ENCODE assay signal across 8 cellular contexts in genomic region chr16:70332728-70333127, GRCh38. TPM values are rescaled to one million over a fixed set of nuclear protein-coding genes. Genes with fewer than 3 reads are reported as not detected.
A peak's percentile ranks its signal among the peaks of the same experiment; 100 is the strongest.
DNase-seq lines count a peak whose midpoint lies in the region; ATAC-seq, FAIRE-seq and TF ChIP-seq lines count a peak whose summit lies in the region.
"Not testable (repeated sequence)": the region's sequence is repeated elsewhere in the genome, so short reads cannot be mapped to it uniquely, and the experiment has no call there.

No MANE protein-coding gene starts in this region.

- not testable (repeated sequence) for H3K14ac ChIP-seq in trophoblast cell (ENCODE audit: low read length)

- peak overlapping the region; percentile 44 for H2BK5ac ChIP-seq in trophoblast cell (ENCODE audit: low read depth, low read length, poor library complexity)

- not testable (repeated sequence) for H4K20me1 ChIP-seq in GM23338 (replicated peaks; ENCODE audit: insufficient read depth); K562 (replicated peaks; ENCODE audit: control insufficient read depth, insufficient read depth, low read length)

- not testable (repeated sequence) for H2AK5ac ChIP-seq in trophoblast cell (ENCODE audit: low read length)

- H3K27ac ChIP-seq in 22Rv1: 0 out of 2 replicates have a peak overlapping the region, but pooled peaks have one; percentile 4
- H3K27ac ChIP-seq in GM23338 (ENCODE audit: low read depth); K562 (ENCODE audit: extremely low read depth, low read depth, low read length); endodermal cell (ENCODE audit: low read depth, low read length); trophoblast cell (ENCODE audit: low read depth, low read length): not testable (repeated sequence)

- TF ChIP-seq POLR2A in K562 (conservative IDR thresholded peaks at IDR 0.05): not testable (repeated sequence)

- in situ Hi-C loops in SK-MEL-5 (cut with HindIII; ENCODE audit: low pct_unique_long_range_greater_than_20kb, low sequenced_read_pairs); K562 (cut with MboI): not testable (repeated sequence)

- WGBS in K562 (ENCODE audit: insufficient coverage, low coverage, missing lambda C conversion rate): 11% methylated on average over 4 of the region's 12 CpGs
- WGBS in endodermal cell (ENCODE audit: insufficient coverage in 1 of 2, insufficient read length in 1 of 2), 2 experiments: 90 to 92% methylated on average over 4 of the region's 12 CpGs
- WGBS in trophoblast cell (ENCODE audit: extremely low coverage, insufficient coverage, insufficient read length): no CpG with 5 or more reads among the region's 12 CpGs

- H3K9me1 ChIP-seq in K562 (ENCODE audit: control insufficient read depth, insufficient read depth, low read length): not testable (repeated sequence)

- H2BK12ac ChIP-seq in trophoblast cell (ENCODE audit: low read length): not testable (repeated sequence)

- not testable (repeated sequence) for H3K4me2 ChIP-seq in GM23338; K562 (ENCODE audit: insufficient read depth, low read length); trophoblast cell (ENCODE audit: low read length)

- ATAC-seq in GM23338: not testable (repeated sequence)
- peak; percentile 78 for ATAC-seq in K562

- H2AFZ ChIP-seq in GM23338; K562 (ENCODE audit: low read depth, low read length); trophoblast cell (ENCODE audit: insufficient read depth, low read length, poor library complexity): not testable (repeated sequence)

- not testable (repeated sequence) for TF ChIP-seq CTCF in 22Rv1 (IDR thresholded peaks at IDR 0.05); GM23338 (conservative IDR thresholded peaks at IDR 0.05; ENCODE audit: low read depth in 2 of 2); K562 (IDR thresholded peaks at IDR 0.05 in 2 of 3, conservative IDR thresholded peaks at IDR 0.05 in 1 of 3; ENCODE audit: insufficient read depth in 2 of 3, low read depth in 1 of 3, low read length in 3 of 3); endodermal cell (conservative IDR thresholded peaks at IDR 0.05); glutamatergic neuron (IDR thresholded peaks at IDR 0.05; ENCODE audit: partially characterized antibody, unreplicated experiment)

- peak overlapping the region; percentile 1 for H2BK120ac ChIP-seq in trophoblast cell (ENCODE audit: insufficient read depth, low read length, poor library complexity)

- not testable (repeated sequence) for H3K9me3 ChIP-seq in K562 (replicated peaks; ENCODE audit: control insufficient read depth, insufficient read depth, low read depth, low read length); endodermal cell (ENCODE audit: control insufficient read depth, low read length); trophoblast cell (ENCODE audit: insufficient read depth, low read depth, low read length)

- not testable (repeated sequence) for H3K23ac ChIP-seq in trophoblast cell (ENCODE audit: low read length)

- H3K27ac Mint-ChIP-seq in GM23338 (peak overlapping the region; percentile 95), endodermal cell (peak overlapping the region; percentile 88), glutamatergic neuron (ENCODE audit: unreplicated experiment) (peak overlapping the region; percentile 74)
- H3K27ac Mint-ChIP-seq in activated T-cell treated with anti-CD3 and anti-CD28 coated beads, Interleukin-2, amount 50 U/mL, for 24 hours: peak overlapping the region; percentile 30

- H3K36me3 ChIP-seq in GM23338 (ENCODE audit: insufficient read depth) (peaks cover 22% of the 10 kb centered on the region), K562 (ENCODE audit: control insufficient read depth, insufficient read depth, low read length) (peaks cover 30% of the 10 kb centered on the region; the same call in 2 of the 3 replicates), endodermal cell (ENCODE audit: control insufficient read depth, insufficient read depth, low read length) (peaks cover 36% of the 10 kb centered on the region), trophoblast cell (ENCODE audit: control insufficient read depth in 1 of 2, insufficient read depth in 2 of 2, low read length in 2 of 2) (peaks cover 35 to 47% of the 10 kb centered on the region in 2 experiments)

- not testable (repeated sequence) for BruUV-seq in K562 (replicated peaks; lab: Mats Ljungman, UMichigan)

- not testable (repeated sequence) for H3F3A ChIP-seq in GM23338 (replicated peaks; ENCODE audit: low read depth)

- H3K4me1 Mint-ChIP-seq in GM23338; activated T-cell treated with anti-CD3 and anti-CD28 coated beads, Interleukin-2, amount 50 U/mL, for 24 hours (ENCODE audit: low read depth); endodermal cell; glutamatergic neuron (ENCODE audit: low read depth, unreplicated experiment): not testable (repeated sequence)

- POLR2A ChIA-PET in K562 (lab: Yijun Ruan, JAX): not testable (repeated sequence)

- H4K12ac ChIP-seq in trophoblast cell (ENCODE audit: low read depth, low read length): not testable (repeated sequence)

- H3K36me3 Mint-ChIP-seq in GM23338 (ENCODE audit: low read depth) (peaks cover 50% of the 10 kb centered on the region), endodermal cell (ENCODE audit: low read depth) (peaks cover 55% of the 10 kb centered on the region)
- peaks cover 60% of the 10 kb centered on the region for H3K36me3 Mint-ChIP-seq in activated T-cell treated with anti-CD3 and anti-CD28 coated beads, Interleukin-2, amount 50 U/mL, for 24 hours (ENCODE audit: low read depth)
- H3K36me3 Mint-ChIP-seq in glutamatergic neuron (ENCODE audit: unreplicated experiment): not testable (repeated sequence)

- CTCF ChIA-PET in K562 (lab: Yijun Ruan, JAX; ENCODE audit: low intra/inter-chr PET ratio): not testable (repeated sequence)

- H3K79me2 ChIP-seq in GM23338 (replicated peaks; ENCODE audit: insufficient read depth); K562 (ENCODE audit: control insufficient read depth, insufficient read depth, low read length); trophoblast cell (ENCODE audit: control insufficient read depth, insufficient read depth, low read length, poor library complexity): not testable (repeated sequence)

- not testable (repeated sequence) for H3K4me3 ChIP-seq in GM23338; K562; endodermal cell (ENCODE audit: low read length); trophoblast cell (ENCODE audit: low read depth, low read length)

- not testable (repeated sequence) for H3K4me3 Mint-ChIP-seq in GM23338; activated T-cell treated with anti-CD3 and anti-CD28 coated beads, Interleukin-2, amount 50 U/mL, for 24 hours; endodermal cell; glutamatergic neuron (ENCODE audit: unreplicated experiment)

- FAIRE-seq in K562 (lab: Jason Lieb, UNC): peak; percentile 75

- H3K27me3 ChIP-seq in GM23338 (ENCODE audit: insufficient read depth); K562 (ENCODE audit: control insufficient read depth in 2 of 2, insufficient read depth in 2 of 2, low read length in 2 of 2); endodermal cell (ENCODE audit: control insufficient read depth, insufficient read depth, low read length, poor library complexity, severe bottlenecking); trophoblast cell (ENCODE audit: insufficient read depth, low read length): not testable (repeated sequence)

- H3K79me1 ChIP-seq in trophoblast cell (ENCODE audit: low read length): not testable (repeated sequence)

- not testable (repeated sequence) for TF ChIP-seq EP300 in K562 (IDR thresholded peaks at IDR 0.05; ENCODE audit: low read length)

- H3K9ac ChIP-seq in K562 (ENCODE audit: insufficient read depth in 1 of 2, low read depth in 2 of 2, low read length in 2 of 2); endodermal cell (ENCODE audit: extremely low read depth, low read length, poor library complexity, severe bottlenecking); trophoblast cell (ENCODE audit: low read length): not testable (repeated sequence)

- not testable (repeated sequence) for H3K4ac ChIP-seq in trophoblast cell (ENCODE audit: low read depth, low read length)

- intact Hi-C loops in K562 (cut with micrococcal nuclease): not testable (repeated sequence)

- not testable (repeated sequence) for H3K4me1 ChIP-seq in GM23338 (ENCODE audit: insufficient read depth); K562 (replicated peaks in 1 of 2; ENCODE audit: control insufficient read depth in 2 of 2, insufficient read depth in 2 of 2, low read length in 2 of 2); endodermal cell (ENCODE audit: control insufficient read depth, insufficient read depth, low read length); trophoblast cell (ENCODE audit: control insufficient read depth in 1 of 2, insufficient read depth in 2 of 2, low read length in 2 of 2)

- H3K9me3 Mint-ChIP-seq in GM23338; activated T-cell treated with anti-CD3 and anti-CD28 coated beads, Interleukin-2, amount 50 U/mL, for 24 hours; endodermal cell; glutamatergic neuron (ENCODE audit: unreplicated experiment): not testable (repeated sequence)

- not testable (repeated sequence) for TF ChIP-seq RAD21 in K562 (CRISPR knock-in tag; conservative IDR thresholded peaks at IDR 0.05 in 1 of 2, IDR thresholded peaks at IDR 0.05 in 1 of 2)

- not testable (repeated sequence) for H3K9me2 ChIP-seq in GM23338 (ENCODE audit: insufficient read depth)

- H3K18ac ChIP-seq in trophoblast cell (ENCODE audit: low read length): not testable (repeated sequence)

- not testable (repeated sequence) for DNase-seq in GM23338 (ENCODE audit: low spot score); activated T-cell treated with anti-CD3 and anti-CD28 coated beads, Interleukin-2, amount 50 U/mL, for 24 hours; endodermal cell; glutamatergic neuron; trophoblast cell
- DNase-seq in SK-MEL-5 (ENCODE audit: low read depth, low spot score) (peak; percentile 38), K562 (ENCODE audit: extremely low read depth in 1 of 4, low spot score in 3 of 4) (peak; percentile 26 to 60 (median 40))

- peak overlapping the region; percentile 43 for H4K8ac ChIP-seq in trophoblast cell (ENCODE audit: low read depth, low read length)

- not testable (repeated sequence) for H3K27me3 Mint-ChIP-seq in GM23338 (ENCODE audit: insufficient read depth, low read depth, poor library complexity); activated T-cell treated with anti-CD3 and anti-CD28 coated beads, Interleukin-2, amount 50 U/mL, for 24 hours; endodermal cell (ENCODE audit: insufficient read depth); glutamatergic neuron (ENCODE audit: unreplicated experiment)

- H4K91ac ChIP-seq in trophoblast cell (ENCODE audit: low read depth, low read length): not testable (repeated sequence)

RNA-seq across cellular contexts. Expression of gene DDX19A, which starts 14.0 kb away (rescaled TPM):
- 58.0 and 67.3 TPM in 2 replicates for total RNA-seq in GM23338 (2014; rRNA removed; shearing (Covaris generic))
- polyA plus RNA-seq in GM23338 (2016; fragmentation: Nextera tagmentation; extraction: Ambion mirVana): 22.2 and 24.1 TPM in 2 replicates
- 51.5 and 59.3 TPM in 2 replicates for total RNA-seq in SK-MEL-5 (2014; rRNA removed; shearing (Covaris generic))
- 45.8 and 51.5 TPM in 2 replicates for polyA plus RNA-seq in SK-MEL-5 (2015; cell fraction: cytosol; rRNA removed)
- 23.3 and 36.0 TPM in 2 replicates for polyA plus RNA-seq in SK-MEL-5 (2015; cell fraction: nucleus; rRNA removed)
- 122 and 174 TPM in 2 replicates for total RNA-seq in K562 (2011; cell fraction: chromatin; rRNA removed; ENCODE audit: low replicate concordance)
- 95.5 and 98.1 TPM in 2 replicates for total RNA-seq in K562 (2011; cell fraction: nucleolus; rRNA removed)
- 92.9 and 93.8 TPM in 2 replicates for total RNA-seq in K562 (2011; cell fraction: nucleoplasm; rRNA removed)
- 65.6 and 77.8 TPM in 2 replicates for total RNA-seq in K562 (2014; rRNA removed)
- 59.9 and 60.2 TPM in 2 replicates for total RNA-seq in K562 (2014; rRNA removed; fragmentation: Illumina TruSeq; extraction: Trizol)
- total RNA-seq in K562 (2015; rRNA removed; fragmentation: Illumina TruSeq; extraction: Trizol): 65.4 and 68.5 TPM in 2 replicates
- total RNA-seq in K562 (2021): 50.1 and 55.2 TPM in 2 replicates
- polyA plus RNA-seq in K562 (2011; rRNA removed): 49.3 and 71.7 TPM in 2 replicates
- polyA plus RNA-seq in K562 (2011; cell fraction: cytosol; rRNA removed): 39.4 and 43.8 TPM in 2 replicates
- 25.8 and 28.7 TPM in 2 replicates for polyA plus RNA-seq in K562 (2011; cell fraction: nucleus; rRNA removed)
- polyA plus RNA-seq in K562 (2012): 31.1 and 46.3 TPM in 2 replicates
- polyA plus RNA-seq in K562 (2014; fragmentation: Illumina TruSeq; extraction: Trizol): 82.2 and 95.9 TPM in 2 replicates
- 10 to 100 TPM; 27.3 to 57.9 TPM for polyA plus RNA-seq in K562 (2014; fragmentation: Nextera tagmentation; extraction: Ambion mirVana)
- polyA plus RNA-seq in K562 (2014; rRNA removed): 66.4 and 74.9 TPM in 2 replicates
- polyA minus RNA-seq in K562 (2011; rRNA and poly(A)+ RNA removed): 57.5 and 74.1 TPM in 2 replicates
- polyA minus RNA-seq in K562 (2011; cell fraction: cytosol; rRNA and poly(A)+ RNA removed): 45.6 and 49.6 TPM in 2 replicates
- 29.6 and 42.8 TPM in 2 replicates for polyA minus RNA-seq in K562 (2011; cell fraction: nucleus; rRNA and poly(A)+ RNA removed)
- total RNA-seq in endodermal cell: 10 to 100 TPM; 45.7 to 46.1 TPM
- polyA plus RNA-seq in endodermal cell (2013, experiment 1 of 2): 43.6 TPM
- polyA plus RNA-seq in endodermal cell (2013, experiment 2 of 2): 40.0 TPM
- 33.0 TPM for total RNA-seq in glutamatergic neuron (ENCODE audit: unreplicated experiment)
- polyA plus RNA-seq in trophoblast cell (2013): 23.7 and 23.9 TPM in 2 replicates

RNA-seq across cellular contexts. Expression of gene DDX19B, which starts 33.7 kb away (rescaled TPM):
- 45.8 and 55.2 TPM in 2 replicates for total RNA-seq in GM23338 (2014; rRNA removed; shearing (Covaris generic))
- 38.8 and 42.2 TPM in 2 replicates for polyA plus RNA-seq in GM23338 (2016; fragmentation: Nextera tagmentation; extraction: Ambion mirVana)
- total RNA-seq in SK-MEL-5 (2014; rRNA removed; shearing (Covaris generic)): 24.1 and 29.4 TPM in 2 replicates
- polyA plus RNA-seq in SK-MEL-5 (2015; cell fraction: cytosol; rRNA removed): 36.8 and 38.4 TPM in 2 replicates
- polyA plus RNA-seq in SK-MEL-5 (2015; cell fraction: nucleus; rRNA removed): 18.1 and 31.4 TPM in 2 replicates
- 18.9 and 27.1 TPM in 2 replicates for total RNA-seq in K562 (2011; cell fraction: chromatin; rRNA removed; ENCODE audit: low replicate concordance)
- 11.4 and 15.5 TPM in 2 replicates for total RNA-seq in K562 (2011; cell fraction: nucleolus; rRNA removed)
- total RNA-seq in K562 (2011; cell fraction: nucleoplasm; rRNA removed): 14.7 and 15.8 TPM in 2 replicates
- 25.8 and 27.2 TPM in 2 replicates for total RNA-seq in K562 (2014; rRNA removed)
- total RNA-seq in K562 (2014; rRNA removed; fragmentation: Illumina TruSeq; extraction: Trizol): 19.3 and 23.3 TPM in 2 replicates
- 18.5 and 19.6 TPM in 2 replicates for total RNA-seq in K562 (2015; rRNA removed; fragmentation: Illumina TruSeq; extraction: Trizol)
- 19.2 and 20.8 TPM in 2 replicates for total RNA-seq in K562 (2021)
- 18.9 and 32.1 TPM in 2 replicates for polyA plus RNA-seq in K562 (2011; rRNA removed)
- polyA plus RNA-seq in K562 (2011; cell fraction: cytosol; rRNA removed): 21.5 and 22.1 TPM in 2 replicates
- 23.9 and 30.1 TPM in 2 replicates for polyA plus RNA-seq in K562 (2011; cell fraction: nucleus; rRNA removed)
- polyA plus RNA-seq in K562 (2012): 18.9 and 26.8 TPM in 2 replicates
- polyA plus RNA-seq in K562 (2014; fragmentation: Illumina TruSeq; extraction: Trizol): 32.9 and 39.9 TPM in 2 replicates
- 10 to 100 TPM in 1 of 2 experiments, 1 to 10 TPM in 1; 7.0 to 10.6 TPM for polyA plus RNA-seq in K562 (2014; fragmentation: Nextera tagmentation; extraction: Ambion mirVana)
- polyA plus RNA-seq in K562 (2014; rRNA removed): 11.1 and 23.8 TPM in 2 replicates
- polyA minus RNA-seq in K562 (2011; rRNA and poly(A)+ RNA removed): 8.4 and 11.6 TPM in 2 replicates
- 7.3 and 12.2 TPM in 2 replicates for polyA minus RNA-seq in K562 (2011; cell fraction: cytosol; rRNA and poly(A)+ RNA removed)
- polyA minus RNA-seq in K562 (2011; cell fraction: nucleus; rRNA and poly(A)+ RNA removed): 3.0 and 6.3 TPM in 2 replicates
- total RNA-seq in endodermal cell: 10 to 100 TPM; 39.2 to 43.5 TPM
- 46.2 TPM for polyA plus RNA-seq in endodermal cell (2013, experiment 1 of 2)
- 46.4 TPM for polyA plus RNA-seq in endodermal cell (2013, experiment 2 of 2)
- 50.4 TPM for total RNA-seq in glutamatergic neuron (ENCODE audit: unreplicated experiment)
- 35.1 and 36.1 TPM in 2 replicates for polyA plus RNA-seq in trophoblast cell (2013)

RNA-seq across cellular contexts. Expression of gene AARS1, which starts 43.4 kb away (rescaled TPM):
- total RNA-seq in GM23338 (2014; rRNA removed; shearing (Covaris generic)): 263 and 292 TPM in 2 replicates
- polyA plus RNA-seq in GM23338 (2016; fragmentation: Nextera tagmentation; extraction: Ambion mirVana) (97.5 and 105 TPM in 2 replicates), K562 (2011; rRNA removed) (235 and 246 TPM in 2 replicates), K562 (2014; fragmentation: Illumina TruSeq; extraction: Trizol) (213 and 235 TPM in 2 replicates), K562 (2014; fragmentation: Nextera tagmentation; extraction: Ambion mirVana) (100 to 1,000 TPM in 1 of 2 experiments, 10 to 100 TPM in 1; 50.1 to 138 TPM), K562 (2014; rRNA removed) (165 and 174 TPM in 2 replicates)
- total RNA-seq in SK-MEL-5 (2014; rRNA removed; shearing (Covaris generic)): 96.7 and 98.3 TPM in 2 replicates
- 216 and 265 TPM in 2 replicates for polyA plus RNA-seq in SK-MEL-5 (2015; cell fraction: cytosol; rRNA removed)
- 229 and 232 TPM in 2 replicates for polyA plus RNA-seq in SK-MEL-5 (2015; cell fraction: nucleus; rRNA removed)
- 449 and 606 TPM in 2 replicates for total RNA-seq in K562 (2011; cell fraction: chromatin; rRNA removed; ENCODE audit: low replicate concordance)
- 336 and 371 TPM in 2 replicates for total RNA-seq in K562 (2011; cell fraction: nucleolus; rRNA removed)
- 264 and 340 TPM in 2 replicates for total RNA-seq in K562 (2011; cell fraction: nucleoplasm; rRNA removed)
- total RNA-seq in K562 (2014; rRNA removed) (174 and 200 TPM in 2 replicates), K562 (2014; rRNA removed; fragmentation: Illumina TruSeq; extraction: Trizol) (104 and 106 TPM in 2 replicates), K562 (2015; rRNA removed; fragmentation: Illumina TruSeq; extraction: Trizol) (73.1 and 73.7 TPM in 2 replicates), K562 (2021) (190 and 207 TPM in 2 replicates), endodermal cell (100 to 1,000 TPM; 132 to 143 TPM), glutamatergic neuron (ENCODE audit: unreplicated experiment) (179 TPM)
- polyA plus RNA-seq in K562 (2011; cell fraction: cytosol; rRNA removed): 173 and 214 TPM in 2 replicates
- polyA plus RNA-seq in K562 (2011; cell fraction: nucleus; rRNA removed): 258 and 317 TPM in 2 replicates
- 179 and 372 TPM in 2 replicates for polyA plus RNA-seq in K562 (2012)
- 357 and 399 TPM in 2 replicates for polyA minus RNA-seq in K562 (2011; rRNA and poly(A)+ RNA removed)
- 148 and 160 TPM in 2 replicates for polyA minus RNA-seq in K562 (2011; cell fraction: cytosol; rRNA and poly(A)+ RNA removed)
- polyA minus RNA-seq in K562 (2011; cell fraction: nucleus; rRNA and poly(A)+ RNA removed): 91.4 and 170 TPM in 2 replicates
- polyA plus RNA-seq in endodermal cell (2013, experiment 1 of 2): 105 TPM
- polyA plus RNA-seq in endodermal cell (2013, experiment 2 of 2): 82.2 TPM
- polyA plus RNA-seq in trophoblast cell (2013): 82.2 and 83.9 TPM in 2 replicates

Comparison
In these comparisons a context has a peak if more than half of its experiments do, and no peak if none do; other contexts are left out.
1. H3K27ac Mint-ChIP-seq: peak in every context shown above with its lines; median percentile 95 in GM23338; 88 in endodermal cell; 74 in glutamatergic neuron; 30 in activated T-cell treated with anti-CD3 and anti-CD28 coated beads, Interleukin-2, amount 50 U/mL, for 24 hours.